Comparison of ENCODE assay signal across 9 cellular contexts in the genomic region with DNA sequence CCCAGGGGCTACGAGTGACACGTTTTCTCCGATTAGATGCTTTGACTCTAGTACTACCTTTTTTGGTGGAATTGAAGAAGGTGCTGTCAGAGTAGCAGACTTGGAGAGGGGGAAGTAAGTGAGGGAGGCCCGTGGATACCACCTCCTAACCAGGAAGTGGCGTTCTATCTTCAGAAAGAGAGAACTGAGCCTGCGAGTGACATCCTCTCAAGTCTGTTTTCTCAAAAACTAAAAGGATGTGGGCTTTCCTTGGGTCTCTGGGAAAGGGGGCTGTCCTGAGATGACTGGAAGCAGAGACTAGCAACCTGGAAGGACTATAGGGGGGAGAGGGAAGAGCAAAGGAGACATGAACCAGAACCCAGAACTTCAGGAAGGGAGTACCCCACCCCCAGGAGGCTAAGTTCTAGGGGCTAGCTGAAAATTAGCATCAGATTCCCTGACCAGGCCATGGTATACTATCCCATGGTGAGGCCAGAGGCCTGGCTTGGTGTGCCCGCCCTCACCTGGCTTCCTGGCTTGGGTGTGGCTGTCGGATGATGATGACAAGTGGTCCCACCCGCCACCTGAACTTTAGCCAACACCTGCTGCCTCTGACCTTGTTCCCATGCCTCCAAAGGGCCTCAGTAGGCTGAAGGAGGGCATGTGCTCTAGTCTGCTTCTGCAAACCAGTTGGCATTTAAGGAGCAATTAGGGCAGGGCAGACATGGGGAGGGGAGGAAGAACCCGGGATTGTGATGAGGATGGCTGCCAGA. TPM values are rescaled to one million over a fixed set of nuclear protein-coding genes. Genes with fewer than 3 reads are reported as not detected.
DNase-seq lines count a peak whose midpoint lies in the region; ATAC-seq and TF ChIP-seq lines count a peak whose summit lies in the region.
"Had no signal": no experiment of that assay in that cellular context is flagged by ENCODE, and none has a peak within 500 bp of the region (broad histone marks: within the 10 kb centered on the region; RNA-seq: fewer than 3 reads in every experiment).

No MANE protein-coding gene starts in this region.

- no peaks in the 10 kb centered on the region for H3K4me1 ChIP-seq in BE2C

- no peak for ATAC-seq in GM21786 (IDR thresholded peaks at IDR 0.05; ENCODE audit: unreplicated experiment)
- no peak for ATAC-seq in SK-N-SH treated with all-trans-retinoic acid at 6 μM for 48 hours

- peaks cover 7% of the 10 kb centered on the region for H3K36me3 Mint-ChIP-seq in nephron (ENCODE audit: low read depth)

- H3K9me3 Mint-ChIP-seq in nephron: no peaks in the 10 kb centered on the region

- no peak overlapping the region for H3K4me3 Mint-ChIP-seq in nephron

- H3K36me3 ChIP-seq in KOPT-K1 (ENCODE audit: insufficient read depth, low read length) (peaks cover 7% of the 10 kb centered on the region; the same call in 1 of the 2 replicates), BE2C (no peaks in the 10 kb centered on the region)

- H3K27ac Mint-ChIP-seq in nephron: peak overlapping the region in 2 of 3 experiments; percentile 12 to 56

- peaks cover 44% of the 10 kb centered on the region for H3K4me1 Mint-ChIP-seq in nephron

- no peaks in the 10 kb centered on the region for H3K27me3 ChIP-seq in BE2C

- peak; percentile 33 for DNase-seq in CD1c-positive myeloid dendritic cell (ENCODE audit: extremely low spot score)
- no peak for DNase-seq in foreskin melanocyte
- no peak for DNase-seq in BE2C
- DNase-seq: NCI-H510A had no signal

- no peak overlapping the region for H3K4me3 ChIP-seq in BE2C (ENCODE audit: low read depth, low read length)

- H3K9me3 ChIP-seq in KOPT-K1 (ENCODE audit: insufficient read depth, low read length, poor library complexity, severe bottlenecking) (no peaks in the 10 kb centered on the region), BE2C (no peaks in the 10 kb centered on the region)

- no peak for TF ChIP-seq CTCF in nephron (IDR thresholded peaks at IDR 0.05; ENCODE audit: unreplicated experiment in 3 of 3)
- no peak for TF ChIP-seq CTCF in BE2C (IDR thresholded peaks at IDR 0.05; ENCODE audit: low read depth, low read length)

- no peaks in the 10 kb centered on the region for H3K27me3 Mint-ChIP-seq in nephron (ENCODE audit: low read depth)

- peak overlapping the region; percentile 96 for H3K27ac ChIP-seq in KOPT-K1 (ENCODE audit: low read depth, low read length, poor library complexity, severe bottlenecking)
- H3K27ac ChIP-seq in angular gyrus (ENCODE audit: low read depth, low read length): peak overlapping the region; percentile 47

TF ChIP-seq in SK-N-SH treated with all-trans-retinoic acid at 6 μM for 48 hours, 23 proteins besides CTCF, POLR2A, EP300 and RAD21:
- TF ChIP-seq TCF4 (CRISPR knock-in tag; IDR thresholded peaks at IDR 0.05; ENCODE audit: borderline replicate concordance): no peak
- TF ChIP-seq SNAI2 (CRISPR knock-in tag; IDR thresholded peaks at IDR 0.05): no peak
- TF ChIP-seq, protein P1, sequence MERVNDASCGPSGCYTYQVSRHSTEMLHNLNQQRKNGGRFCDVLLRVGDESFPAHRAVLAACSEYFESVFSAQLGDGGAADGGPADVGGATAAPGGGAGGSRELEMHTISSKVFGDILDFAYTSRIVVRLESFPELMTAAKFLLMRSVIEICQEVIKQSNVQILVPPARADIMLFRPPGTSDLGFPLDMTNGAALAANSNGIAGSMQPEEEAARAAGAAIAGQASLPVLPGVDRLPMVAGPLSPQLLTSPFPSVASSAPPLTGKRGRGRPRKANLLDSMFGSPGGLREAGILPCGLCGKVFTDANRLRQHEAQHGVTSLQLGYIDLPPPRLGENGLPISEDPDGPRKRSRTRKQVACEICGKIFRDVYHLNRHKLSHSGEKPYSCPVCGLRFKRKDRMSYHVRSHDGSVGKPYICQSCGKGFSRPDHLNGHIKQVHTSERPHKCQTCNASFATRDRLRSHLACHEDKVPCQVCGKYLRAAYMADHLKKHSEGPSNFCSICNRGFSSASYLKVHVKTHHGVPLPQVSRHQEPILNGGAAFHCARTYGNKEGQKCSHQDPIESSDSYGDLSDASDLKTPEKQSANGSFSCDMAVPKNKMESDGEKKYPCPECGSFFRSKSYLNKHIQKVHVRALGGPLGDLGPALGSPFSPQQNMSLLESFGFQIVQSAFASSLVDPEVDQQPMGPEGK (CRISPR knock-in tag; IDR thresholded peaks at IDR 0.05; ENCODE audit: borderline replicate concordance): no peak
- no peak for TF ChIP-seq CREB5 (CRISPR knock-in tag; IDR thresholded peaks at IDR 0.05; ENCODE audit: low read depth)
- TF ChIP-seq, protein P2, sequence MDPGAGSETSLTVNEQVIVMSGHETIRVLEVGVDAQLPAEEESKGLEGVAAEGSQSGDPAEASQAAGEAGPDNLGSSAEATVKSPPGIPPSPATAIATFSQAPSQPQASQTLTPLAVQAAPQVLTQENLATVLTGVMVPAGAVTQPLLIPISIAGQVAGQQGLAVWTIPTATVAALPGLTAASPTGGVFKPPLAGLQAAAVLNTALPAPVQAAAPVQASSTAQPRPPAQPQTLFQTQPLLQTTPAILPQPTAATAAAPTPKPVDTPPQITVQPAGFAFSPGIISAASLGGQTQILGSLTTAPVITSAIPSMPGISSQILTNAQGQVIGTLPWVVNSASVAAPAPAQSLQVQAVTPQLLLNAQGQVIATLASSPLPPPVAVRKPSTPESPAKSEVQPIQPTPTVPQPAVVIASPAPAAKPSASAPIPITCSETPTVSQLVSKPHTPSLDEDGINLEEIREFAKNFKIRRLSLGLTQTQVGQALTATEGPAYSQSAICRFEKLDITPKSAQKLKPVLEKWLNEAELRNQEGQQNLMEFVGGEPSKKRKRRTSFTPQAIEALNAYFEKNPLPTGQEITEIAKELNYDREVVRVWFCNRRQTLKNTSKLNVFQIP (CRISPR knock-in tag; IDR thresholded peaks at IDR 0.05; ENCODE audit: borderline replicate concordance, low read depth): no peak
- TF ChIP-seq ISL1 (CRISPR knock-in tag; IDR thresholded peaks at IDR 0.05): no peak
- TF ChIP-seq PPARA (CRISPR knock-in tag; IDR thresholded peaks at IDR 0.05; ENCODE audit: borderline replicate concordance): no peak
- no peak for TF ChIP-seq ZNF70 (CRISPR knock-in tag; IDR thresholded peaks at IDR 0.05)
- no peak for TF ChIP-seq ZFP30 (CRISPR knock-in tag; IDR thresholded peaks at IDR 0.05)
- no peak for TF ChIP-seq TSHZ2 (CRISPR knock-in tag; IDR thresholded peaks at IDR 0.05)
- TF ChIP-seq ESRRG (CRISPR knock-in tag; IDR thresholded peaks at IDR 0.05): no peak
- no peak for TF ChIP-seq ZFP3 (CRISPR knock-in tag; IDR thresholded peaks at IDR 0.05)
- no peak for TF ChIP-seq ARNTL (CRISPR knock-in tag; IDR thresholded peaks at IDR 0.05; ENCODE audit: borderline replicate concordance, low read depth)
- no peak for TF ChIP-seq ZNF565 (CRISPR knock-in tag; conservative IDR thresholded peaks at IDR 0.05; ENCODE audit: low read depth)

RNA-seq across cellular contexts. Expression of gene ATP2B4, which starts 49.1 kb away (rescaled TPM):
- polyA plus RNA-seq in BE2C (2012; ENCODE audit: insufficient read depth, insufficient read length, low read depth): 2.6 TPM
